ENCODE assay signal across 22 cellular contexts in the genomic region with DNA sequence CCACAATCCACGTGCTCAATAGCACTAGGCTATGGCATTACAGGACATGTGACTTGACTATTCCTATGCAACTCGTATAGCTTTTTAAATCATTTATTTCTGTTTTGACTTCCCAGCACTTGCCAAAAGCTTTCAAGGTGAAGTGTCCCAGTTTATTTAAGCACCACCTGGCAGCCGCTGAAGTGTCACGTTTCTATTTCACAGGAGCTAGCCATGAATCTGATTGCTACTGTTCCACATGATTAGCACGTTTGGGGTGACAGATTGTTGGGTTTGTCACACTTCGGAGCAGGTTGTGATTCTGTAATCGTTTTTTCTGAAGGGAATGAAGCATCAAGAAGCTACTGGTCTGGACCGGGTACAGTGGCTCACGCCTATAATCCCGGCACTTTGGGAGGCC. TPM values are rescaled to one million over a fixed set of nuclear protein-coding genes. Genes with fewer than 3 reads are reported as not detected.
DNase-seq lines count a peak whose midpoint lies in the region; ATAC-seq and TF ChIP-seq lines count a peak whose summit lies in the region.
"Had no signal": no experiment of that assay in that cellular context is flagged by ENCODE, and none has a peak within 500 bp of the region (broad histone marks: within the 10 kb centered on the region; RNA-seq: fewer than 3 reads in every experiment).

No MANE protein-coding gene starts in this region.

- H3K4me1 ChIP-seq in left lung (no peaks in the 10 kb centered on the region), right atrium auricular region (no peaks in the 10 kb centered on the region)

- H3K36me3 ChIP-seq in left lung (no peaks in the 10 kb centered on the region), right atrium auricular region (no peaks in the 10 kb centered on the region)

- H3K4me3 ChIP-seq in left lung: no peak overlapping the region
- no peak overlapping the region for H3K4me3 ChIP-seq in right atrium auricular region
- H3K4me3 ChIP-seq: dorsolateral prefrontal cortex had no signal

- intact Hi-C loops in left lung (cut with DNase I): no loop called here

- H3K27ac ChIP-seq in left lung (no peak overlapping the region), right atrium auricular region (no peak overlapping the region)
- H3K27ac ChIP-seq: 22Rv1, dorsolateral prefrontal cortex had no signal

- peak; percentile 57 for ATAC-seq in left lung
- ATAC-seq: HCT116, T-helper 17 cell had no signal

- H3K27me3 ChIP-seq in left lung (no peaks in the 10 kb centered on the region), right atrium auricular region (no peaks in the 10 kb centered on the region)
- H3K27me3 ChIP-seq: dorsolateral prefrontal cortex had no signal

- H3K9me3 ChIP-seq in left lung (no peaks in the 10 kb centered on the region), right atrium auricular region (no peaks in the 10 kb centered on the region)

- DNase-seq in DMS 273 (lab: John Stamatoyannopoulos, UW; ENCODE audit: unreplicated experiment) (peak; percentile 38), DMS 273 treated with DMSO at 0.1 percent for 48 hours (lab: John Stamatoyannopoulos, UW) (no peak), NCI-H1694 treated with DMSO at 0.1 percent for 48 hours (lab: John Stamatoyannopoulos, UW) (peak; percentile 49), NCI-H510A (lab: John Stamatoyannopoulos, UW) (peak; percentile 46), left lung (no peak), right atrium auricular region (ENCODE audit: low spot score) (no peak), amygdala (lab: John Stamatoyannopoulos, UW) (no peak), AG20443 (ENCODE audit: low spot score) (no peak)
- DNase-seq: activated CD4-positive, alpha-beta T cell treated with anti-CD3 and anti-CD28 coated beads, Interleukin-2, amount 10 ng/mL, durations not matched to agents 7 days and 5 days; aorta; CD8-positive, alpha-beta memory T cell; central memory CD4-positive, alpha-beta T cell; dorsolateral prefrontal cortex; EL; head of caudate nucleus; mesenchymal stem cell; NCI-H2227 treated with DMSO at 0.1 percent for 48 hours; nucleus accumbens; stimulated activated CD4-positive, alpha-beta T cell treated with anti-CD3 and anti-CD28 coated beads, Interleukin-4, amount 100 ng/mL, for 4 hours; T-helper 17 cell had no signal

- TF ChIP-seq CTCF in left lung (IDR thresholded peaks at IDR 0.05): no peak
- no peak for TF ChIP-seq CTCF in right atrium auricular region (IDR thresholded peaks at IDR 0.05)

RNA-seq across cellular contexts. Expression of gene BICDL1, which starts 39.9 kb away (rescaled TPM):
- total RNA-seq in left lung (10 to 100 TPM; 10.7 to 12.0 TPM), right atrium auricular region (10 to 100 TPM in 1 of 2 donors, 1 to 10 TPM in 1; 9.8 to 47.2 TPM)

Comparison
In these comparisons a context has a peak if more than half of its experiments do, and no peak if none do; other contexts are left out.
1. DNase-seq: peak in DMS 273 (single experiment), NCI-H1694 treated with DMSO at 0.1 percent for 48 hours (single experiment) and NCI-H510A (single experiment); none in DMS 273 treated with DMSO at 0.1 percent for 48 hours (single experiment), left lung (0 of 2), right atrium auricular region (single experiment), amygdala (0 of 56) and AG20443 (single experiment).